ENCODE assay signal across 8 cellular contexts in the genomic region with DNA sequence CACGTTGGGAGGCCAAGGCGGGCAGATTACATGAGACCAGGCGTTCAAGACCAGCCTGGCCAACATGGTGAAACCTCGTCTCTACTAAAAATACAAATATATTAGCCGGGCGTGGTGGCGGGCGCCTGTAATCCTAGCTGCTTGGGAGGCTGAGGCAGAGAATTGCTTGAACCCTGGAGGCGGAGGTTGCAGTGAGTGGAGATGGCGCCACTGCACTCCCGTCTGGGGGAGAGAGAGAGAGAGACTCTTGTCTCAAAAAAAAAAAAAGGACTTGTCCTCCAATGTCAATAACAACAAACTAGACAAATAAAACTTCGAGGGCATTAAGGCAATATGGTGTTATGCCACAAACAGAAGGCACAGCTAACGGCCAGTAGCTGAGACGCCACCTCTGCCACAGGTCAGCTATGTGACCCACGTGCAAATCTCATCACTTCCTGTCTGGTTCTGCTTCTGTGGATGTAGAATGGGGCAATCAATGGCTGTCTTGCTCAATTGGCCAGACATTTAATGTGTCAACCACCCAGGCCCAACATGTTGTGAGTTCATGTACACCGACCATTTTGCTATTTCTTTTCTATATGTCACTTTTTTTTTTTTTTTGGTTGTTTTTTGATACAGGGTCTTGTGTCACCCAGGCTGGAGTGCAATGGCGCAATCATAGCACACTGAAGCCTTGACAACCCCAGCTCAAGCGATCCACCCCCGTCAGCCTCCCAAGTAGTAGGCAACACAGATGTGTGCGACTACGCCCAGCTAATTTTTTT.
DNase-seq lines count a peak whose midpoint lies in the region; ATAC-seq and TF ChIP-seq lines count a peak whose summit lies in the region.

No MANE protein-coding gene starts in this region.

- H3K9me3 ChIP-seq in HUES48 (ENCODE audit: control insufficient read depth, insufficient read depth, low read length) (no peaks in the 10 kb centered on the region), WERI-Rb-1 (ENCODE audit: severe bottlenecking) (no peaks in the 10 kb centered on the region)

- ATAC-seq in HG03159 (IDR thresholded peaks at IDR 0.05; ENCODE audit: unreplicated experiment) (no peak), GM18867 (IDR thresholded peaks at IDR 0.05; ENCODE audit: unreplicated experiment) (no peak)

- H3K27me3 Mint-ChIP-seq in nephron (ENCODE audit: low read depth), result no peaks in the 10 kb centered on the region

- no peaks in the 10 kb centered on the region for H3K9me3 Mint-ChIP-seq in nephron

- peak overlapping the region; percentile 86 to 97 (median 91) for H3K27ac Mint-ChIP-seq in nephron

- no peaks in the 10 kb centered on the region for H3K27me3 ChIP-seq in HUES48 (ENCODE audit: control insufficient read depth, insufficient read depth, low read length)
- no peaks in the 10 kb centered on the region for H3K27me3 ChIP-seq in WERI-Rb-1 (ENCODE audit: insufficient read depth, low read depth, severe bottlenecking)

- H3K27ac ChIP-seq in HUES48 (ENCODE audit: low read depth, low read length) (peak overlapping the region; percentile 82), WERI-Rb-1 (peak overlapping the region; percentile 88)

- H3K4me1 Mint-ChIP-seq in nephron, result peaks cover 42% of the 10 kb centered on the region

- DNase-seq in DMS53 treated with DMSO at 0.1 percent for 48 hours (lab: John Stamatoyannopoulos, UW; ENCODE audit: unreplicated experiment) (peak; percentile 32), WERI-Rb-1 (no peak), erythroblast (lab: John Stamatoyannopoulos, UW) (peak; percentile 43 to 46), GOT3 (lab: John Stamatoyannopoulos, UW) (no peak)

- TF ChIP-seq CTCF in WERI-Rb-1 (IDR thresholded peaks at IDR 0.05; ENCODE audit: low read depth, low read length) (no peak), nephron (IDR thresholded peaks at IDR 0.05; ENCODE audit: unreplicated experiment in 3 of 3) (no peak)

- H3K4me3 Mint-ChIP-seq in nephron, result peak overlapping the region; percentile 83 to 86 (median 84)

- H3K4me3 ChIP-seq in HUES48 (ENCODE audit: low read depth, low read length), result peak overlapping the region; percentile 86
- peak overlapping the region; percentile 60 for H3K4me3 ChIP-seq in WERI-Rb-1 (ENCODE audit: low read depth, low read length)

- no peaks in the 10 kb centered on the region for H3K36me3 ChIP-seq in HUES48 (ENCODE audit: control insufficient read depth, insufficient read depth, low read length)
- H3K36me3 ChIP-seq in WERI-Rb-1, result peaks cover 18% of the 10 kb centered on the region

- H3K4me1 ChIP-seq in HUES48 (ENCODE audit: control insufficient read depth, insufficient read depth, low read length), result peaks cover 9% of the 10 kb centered on the region

- H3K36me3 Mint-ChIP-seq in nephron (ENCODE audit: low read depth), result peaks cover 10% of the 10 kb centered on the region

- no peak for TF ChIP-seq POLR2A in erythroblast (IDR thresholded peaks at IDR 0.05; ENCODE audit: low read length)

- H3K9ac ChIP-seq in HUES48 (ENCODE audit: low read depth, low read length), result peak overlapping the region; percentile 71; the same call in 1 of the 2 replicates

Comparison
In these comparisons a context has a peak if more than half of its experiments do, and no peak if none do; other contexts are left out.
1. DNase-seq: peak in DMS53 treated with DMSO at 0.1 percent for 48 hours (single experiment) and erythroblast (2 of 2); none in WERI-Rb-1 (single experiment) and GOT3 (single experiment).